Comparison of ENCODE assay signal across 9 cellular contexts in the genomic region with DNA sequence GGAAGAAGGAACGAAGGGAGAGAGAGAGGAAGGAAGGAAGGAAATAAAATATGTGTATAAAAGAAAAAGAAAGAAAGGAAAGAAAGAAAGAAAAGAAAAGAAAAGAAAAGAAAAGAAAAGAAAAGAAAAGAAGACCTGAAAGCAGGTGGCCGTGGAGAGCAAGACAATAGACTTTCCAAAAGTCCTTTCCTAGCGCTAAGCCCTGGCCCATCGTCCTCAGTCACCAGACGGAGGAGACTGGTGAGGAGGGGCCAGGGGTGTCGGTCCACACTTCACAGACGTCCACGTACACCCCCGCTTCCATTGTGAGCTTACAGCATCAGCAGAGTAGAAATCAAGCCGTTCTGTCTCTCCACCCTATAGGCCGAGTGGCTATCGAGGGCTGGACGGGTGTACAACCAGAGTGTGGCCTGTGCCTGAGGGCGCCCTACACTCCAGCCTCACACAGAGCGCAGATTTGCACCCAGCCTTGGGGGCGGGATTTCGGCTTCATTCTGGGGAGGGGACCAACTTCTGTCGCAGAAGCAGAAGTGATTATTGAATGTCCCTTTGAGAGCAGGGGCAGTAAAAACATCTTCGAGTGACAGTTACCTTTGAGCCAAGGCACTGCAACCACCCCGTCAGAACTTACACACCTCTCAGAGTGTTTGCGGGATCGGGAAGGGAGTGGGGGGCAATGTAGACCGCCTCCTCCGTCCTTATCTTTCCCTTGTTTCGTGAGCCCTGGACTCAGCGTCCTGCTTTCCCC. TPM values are rescaled to one million over a fixed set of nuclear protein-coding genes. Genes with fewer than 3 reads are reported as not detected.
A peak's percentile ranks its signal among the peaks of the same experiment; 100 is the strongest.
DNase-seq lines count a peak whose midpoint lies in the region; ATAC-seq and TF ChIP-seq lines count a peak whose summit lies in the region.
"Had no signal": no experiment of that assay in that cellular context is flagged by ENCODE, and none has a peak within 500 bp of the region (broad histone marks: within the 10 kb centered on the region; RNA-seq: fewer than 3 reads in every experiment).

No MANE protein-coding gene starts in this region.

- POLR2A ChIA-PET in SK-N-SH (lab: Yijun Ruan, JAX): interaction anchor here (0.9 to 1.3 kb wide), 3 partner anchors 71 to 328 kb away, joined by 3 to 4 read pairs (median 3); partner anchors contain the start of genes HSPA8 and UBASH3B

- peaks cover 37% of the 10 kb centered on the region for H3K4me1 Mint-ChIP-seq in GM23338

- intact Hi-C loops in head of caudate nucleus (cut with DNase I): no loop called here

- peak; percentile 40 for DNase-seq in GM23338 (ENCODE audit: low spot score)
- peak; percentile 89 for DNase-seq in SK-N-SH
- no peak for DNase-seq in fibroblast of villous mesenchyme (ENCODE audit: low read depth)
- DNase-seq in skeletal muscle cell (ENCODE audit: low read depth): no peak
- DNase-seq in stimulated activated naive CD4-positive, alpha-beta T cell treated with Interleukin-2 at 50 U/mL for 16 hours (lab: John Stamatoyannopoulos, UW): no peak
- no peak for DNase-seq in head of caudate nucleus
- no peak for DNase-seq in activated gamma-delta T cell (lab: John Stamatoyannopoulos, UW)

- H3K27ac ChIP-seq in GM23338 (ENCODE audit: low read depth) (no peak overlapping the region), SK-N-SH (ENCODE audit: low read depth in 2 of 2, low read length in 1 of 2) (peak overlapping the region; percentile 70 to 81)

- H3K9me3 Mint-ChIP-seq in GM23338: peaks cover 7% of the 10 kb centered on the region; the same call in 2 of the 3 replicates

- CTCF ChIA-PET in SK-N-SH (lab: Yijun Ruan, JAX): interaction anchor here (0.6 to 1.7 kb wide), 3 partner anchors 18 to 121 kb away, joined by 3 to 7 read pairs (median 4); no protein-coding TSS in a partner anchor

- ATAC-seq in GM23338 (peak; percentile 3), HG03097 (IDR thresholded peaks at IDR 0.05; ENCODE audit: low FRiP score, unreplicated experiment) (no peak)

- H3K27ac Mint-ChIP-seq in GM23338: no peak overlapping the region

- peak overlapping the region; percentile 91 for H3K4me3 Mint-ChIP-seq in GM23338

- H3K36me3 ChIP-seq in GM23338 (ENCODE audit: insufficient read depth) (no peaks in the 10 kb centered on the region), SK-N-SH (replicated peaks in 1 of 2; ENCODE audit: control insufficient read depth in 1 of 2, insufficient read depth in 2 of 2, low read length in 1 of 2) (no peaks in the 10 kb centered on the region)

- H3K9ac ChIP-seq in SK-N-SH: peak overlapping the region; percentile 80

- H2AFZ ChIP-seq in GM23338 (peak overlapping the region; percentile 98), SK-N-SH (ENCODE audit: low read depth) (peak overlapping the region; percentile 97)

- no peaks in the 10 kb centered on the region for H3K9me3 ChIP-seq in SK-N-SH

- peak overlapping the region; percentile 87 for H3K4me3 ChIP-seq in GM23338
- peak overlapping the region; percentile 78 to 85 for H3K4me3 ChIP-seq in SK-N-SH (ENCODE audit: low read depth in 2 of 2, low read length in 1 of 2)
- H3K4me3 ChIP-seq in fibroblast of villous mesenchyme (ENCODE audit: low read depth, low read length): peak overlapping the region; percentile 62
- peak overlapping the region; percentile 63 for H3K4me3 ChIP-seq in skeletal muscle cell (ENCODE audit: low read depth, low read length)

- WGBS in SK-N-SH (ENCODE audit: low lambda C conversion rate): 29% methylated on average over 16 of the region's 26 CpGs

- H3K4me2 ChIP-seq in GM23338 (peak overlapping the region; percentile 95), SK-N-SH (peak overlapping the region; percentile 95)

- no peak for TF ChIP-seq EP300 in SK-N-SH (IDR thresholded peaks at IDR 0.05; ENCODE audit: borderline replicate concordance in 1 of 2, low read depth in 1 of 2, low read length in 1 of 2)

- H3K27me3 Mint-ChIP-seq in GM23338 (ENCODE audit: insufficient read depth, low read depth, poor library complexity): peaks cover 80% of the 10 kb centered on the region

- peaks cover 100% of the 10 kb centered on the region for H3K27me3 ChIP-seq in GM23338 (ENCODE audit: insufficient read depth)
- H3K27me3 ChIP-seq in SK-N-SH (ENCODE audit: insufficient read depth): peaks cover 6% of the 10 kb centered on the region; the same call in 1 of the 2 replicates

- H3K79me2 ChIP-seq in GM23338 (replicated peaks; ENCODE audit: insufficient read depth) (no peaks in the 10 kb centered on the region), SK-N-SH (ENCODE audit: insufficient read depth) (no peaks in the 10 kb centered on the region)

- TF ChIP-seq CTCF in GM23338 (conservative IDR thresholded peaks at IDR 0.05; ENCODE audit: low read depth in 2 of 2) (no peak), SK-N-SH (IDR thresholded peaks at IDR 0.05) (no peak), fibroblast of villous mesenchyme (IDR thresholded peaks at IDR 0.05; ENCODE audit: insufficient read depth, low read depth, low read length) (no peak)

- peaks cover 12% of the 10 kb centered on the region for H3F3A ChIP-seq in GM23338 (replicated peaks; ENCODE audit: low read depth)
- no peaks in the 10 kb centered on the region for H3F3A ChIP-seq in SK-N-SH (replicated peaks; ENCODE audit: insufficient read depth)

- no peaks in the 10 kb centered on the region; the same call in 2 of the 3 replicates for H3K36me3 Mint-ChIP-seq in GM23338 (ENCODE audit: low read depth)

- H4K20me1 ChIP-seq in GM23338 (replicated peaks; ENCODE audit: insufficient read depth) (peaks cover 7% of the 10 kb centered on the region), SK-N-SH (ENCODE audit: insufficient read depth) (no peaks in the 10 kb centered on the region)

- H3K9me2 ChIP-seq in GM23338 (ENCODE audit: insufficient read depth): no peaks in the 10 kb centered on the region
- no peaks in the 10 kb centered on the region for H3K9me2 ChIP-seq in SK-N-SH

- TF ChIP-seq RAD21 in SK-N-SH (IDR thresholded peaks at IDR 0.05; ENCODE audit: low read length): no peak

- H3K4me1 ChIP-seq in GM23338 (ENCODE audit: insufficient read depth) (peaks cover 23% of the 10 kb centered on the region; the same call in 1 of the 2 replicates), SK-N-SH (ENCODE audit: control insufficient read depth in 1 of 2, insufficient read depth in 2 of 2, low read depth in 1 of 2, low read length in 1 of 2) (peaks cover 0 to 6% of the 10 kb centered on the region in 2 experiments; a peak in 2 of 4 replicates)

TF ChIP-seq in GM23338, 12 proteins besides CTCF, POLR2A, EP300 and RAD21:
- TF ChIP-seq STAT1 (IDR thresholded peaks at IDR 0.05; ENCODE audit: unreplicated experiment): no peak
- TF ChIP-seq EZH2 (IDR thresholded peaks at IDR 0.05; ENCODE audit: low read depth, unreplicated experiment): peak; percentile 54

TF ChIP-seq in SK-N-SH, 30 proteins besides CTCF, POLR2A, EP300 and RAD21:
- TF ChIP-seq, protein P1, sequence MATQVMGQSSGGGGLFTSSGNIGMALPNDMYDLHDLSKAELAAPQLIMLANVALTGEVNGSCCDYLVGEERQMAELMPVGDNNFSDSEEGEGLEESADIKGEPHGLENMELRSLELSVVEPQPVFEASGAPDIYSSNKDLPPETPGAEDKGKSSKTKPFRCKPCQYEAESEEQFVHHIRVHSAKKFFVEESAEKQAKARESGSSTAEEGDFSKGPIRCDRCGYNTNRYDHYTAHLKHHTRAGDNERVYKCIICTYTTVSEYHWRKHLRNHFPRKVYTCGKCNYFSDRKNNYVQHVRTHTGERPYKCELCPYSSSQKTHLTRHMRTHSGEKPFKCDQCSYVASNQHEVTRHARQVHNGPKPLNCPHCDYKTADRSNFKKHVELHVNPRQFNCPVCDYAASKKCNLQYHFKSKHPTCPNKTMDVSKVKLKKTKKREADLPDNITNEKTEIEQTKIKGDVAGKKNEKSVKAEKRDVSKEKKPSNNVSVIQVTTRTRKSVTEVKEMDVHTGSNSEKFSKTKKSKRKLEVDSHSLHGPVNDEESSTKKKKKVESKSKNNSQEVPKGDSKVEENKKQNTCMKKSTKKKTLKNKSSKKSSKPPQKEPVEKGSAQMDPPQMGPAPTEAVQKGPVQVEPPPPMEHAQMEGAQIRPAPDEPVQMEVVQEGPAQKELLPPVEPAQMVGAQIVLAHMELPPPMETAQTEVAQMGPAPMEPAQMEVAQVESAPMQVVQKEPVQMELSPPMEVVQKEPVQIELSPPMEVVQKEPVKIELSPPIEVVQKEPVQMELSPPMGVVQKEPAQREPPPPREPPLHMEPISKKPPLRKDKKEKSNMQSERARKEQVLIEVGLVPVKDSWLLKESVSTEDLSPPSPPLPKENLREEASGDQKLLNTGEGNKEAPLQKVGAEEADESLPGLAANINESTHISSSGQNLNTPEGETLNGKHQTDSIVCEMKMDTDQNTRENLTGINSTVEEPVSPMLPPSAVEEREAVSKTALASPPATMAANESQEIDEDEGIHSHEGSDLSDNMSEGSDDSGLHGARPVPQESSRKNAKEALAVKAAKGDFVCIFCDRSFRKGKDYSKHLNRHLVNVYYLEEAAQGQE (IDR thresholded peaks at IDR 0.05; ENCODE audit: low read depth, low read length): 0 out of 2 replicates have a peak, but pooled peaks have one; percentile 21
- no peak for TF ChIP-seq TEAD4 (IDR thresholded peaks at IDR 0.05; ENCODE audit: borderline replicate concordance, insufficient read depth)
- TF ChIP-seq GATA2 (CRISPR knock-in tag; IDR thresholded peaks at IDR 0.05): 0 out of 2 replicates have a peak, but pooled peaks have one; percentile 10
- TF ChIP-seq CHD2 (IDR thresholded peaks at IDR 0.05; ENCODE audit: low read length, partially characterized antibody): peak; percentile 40
- TF ChIP-seq JUND (IDR thresholded peaks at IDR 0.05): no peak

RNA-seq across cellular contexts. Expression of gene BSX, which starts 2.0 kb away (rescaled TPM):
- not detected in 2 replicates for total RNA-seq in GM23338 (2014; rRNA removed; shearing (Covaris generic))
- polyA plus RNA-seq in GM23338 (2016; fragmentation: Nextera tagmentation; extraction: Ambion mirVana): not detected in 2 replicates
- 0.16 TPM in 1 of 2 replicates, not detected in the other for polyA plus RNA-seq in SK-N-SH (2012; rRNA removed)
- 0.04 TPM in 1 of 2 replicates, not detected in the other for polyA plus RNA-seq in SK-N-SH (2012; cell fraction: cytosol; rRNA removed)
- 0.06 and 0.13 TPM in 2 replicates for polyA plus RNA-seq in SK-N-SH (2012; cell fraction: nucleus; rRNA removed)
- total RNA-seq in fibroblast of villous mesenchyme: not detected in 2 replicates
- total RNA-seq: SK-MEL-5 had no signal

Comparison
In these comparisons a context has a peak if more than half of its experiments do, and no peak if none do; other contexts are left out.
1. DNase-seq: peak in GM23338 (single experiment) and SK-N-SH (single experiment); none in fibroblast of villous mesenchyme (single experiment), skeletal muscle cell (single experiment), stimulated activated naive CD4-positive, alpha-beta T cell treated with Interleukin-2 at 50 U/mL for 16 hours (single experiment), head of caudate nucleus (0 of 42) and activated gamma-delta T cell (single experiment).
2. Peak in every context shown above with its lines, with median percentiles within 50 percentile points of each other: H3K4me3 ChIP-seq.